8 cellular contexts compared by ENCODE assay signal in the genomic region with DNA sequence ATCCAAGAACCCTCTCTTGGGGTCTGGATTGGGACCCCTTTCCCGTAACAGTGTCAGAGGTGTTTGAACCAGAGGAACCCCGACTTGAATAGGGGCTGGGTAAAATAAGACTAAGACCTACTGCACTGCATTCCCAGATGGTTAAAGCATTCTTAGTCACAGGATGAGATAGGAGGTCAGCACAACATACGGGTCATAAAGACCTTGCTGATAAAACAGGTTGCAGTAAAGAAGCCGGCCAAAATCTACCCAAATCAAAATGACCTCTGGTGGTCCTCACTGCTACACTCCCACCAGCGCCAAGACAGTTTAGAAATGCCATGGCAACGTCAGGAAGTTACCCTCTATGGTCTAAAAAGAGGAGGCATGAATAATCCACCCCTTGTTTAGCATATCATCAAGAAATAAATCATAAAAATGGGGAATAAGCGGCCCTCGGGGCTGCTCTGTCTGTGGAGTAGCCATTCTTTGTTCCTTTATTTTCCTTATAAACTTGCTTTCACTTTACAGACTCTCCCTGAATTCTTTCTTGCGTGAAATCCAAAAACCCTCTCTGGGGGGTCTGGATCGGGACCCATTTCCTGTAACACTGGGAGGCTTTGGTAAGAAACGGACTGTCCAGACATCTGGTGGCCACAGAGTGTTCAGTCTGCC. TPM values are rescaled to one million over a fixed set of nuclear protein-coding genes. Genes with fewer than 3 reads are reported as not detected.
DNase-seq lines count a peak whose midpoint lies in the region; TF ChIP-seq lines count a peak whose summit lies in the region.

No MANE protein-coding gene starts in this region.

- H3K36me3 Mint-ChIP-seq in activated CD4-positive, alpha-beta T cell treated with anti-CD3 and anti-CD28 coated beads, Interleukin-2, amount 10 ng/mL, durations not matched to agents 7 days and 5 days (ENCODE audit: low read depth): no peaks in the 10 kb centered on the region

- intact Hi-C loops in adrenal gland (cut with DNase I) (no loop called here), tibial artery (cut with DNase I; ENCODE audit: low total_unique reads) (no loop called here)

- no peaks in the 10 kb centered on the region for H3K9me3 Mint-ChIP-seq in activated CD4-positive, alpha-beta T cell treated with anti-CD3 and anti-CD28 coated beads, Interleukin-2, amount 10 ng/mL, durations not matched to agents 7 days and 5 days

- peak overlapping the region; percentile 51 for H3K9ac ChIP-seq in iPS-18a (ENCODE audit: low read length)

- POLR2A ChIA-PET in activated CD4-positive, alpha-beta T cell treated with anti-CD3 and anti-CD28 coated beads, Interleukin-2, amount 10 ng/mL, durations not matched to agents 7 days and 5 days (lab: Charles Lee): no interaction called here

- H3K27ac Mint-ChIP-seq in activated CD4-positive, alpha-beta T cell treated with anti-CD3 and anti-CD28 coated beads, Interleukin-2, amount 10 ng/mL, durations not matched to agents 7 days and 5 days: no peak overlapping the region

- DNase-seq in activated CD4-positive, alpha-beta T cell treated with anti-CD3 and anti-CD28 coated beads, Interleukin-2, amount 10 ng/mL, durations not matched to agents 7 days and 5 days: no peak
- no peak for DNase-seq in activated CD4-positive, alpha-beta T cell treated with anti-CD3 and anti-CD28 coated beads, Interleukin-2, amount 50 U/mL, for 48 hours
- peak in 3 of 7 donors; percentile 17 to 34 (median 27) for DNase-seq in adrenal gland
- DNase-seq in tibial artery: no peak
- no peak for DNase-seq in putamen (ENCODE audit: low spot score)
- no peak for DNase-seq in dedifferentiated amniotic fluid mesenchymal stem cell (ENCODE audit: extremely low spot score)
- DNase-seq in SKM-1 treated with dmso at 0.1 percent for 144 hours (lab: John Stamatoyannopoulos, UW; ENCODE audit: unreplicated experiment): no peak

- no peaks in the 10 kb centered on the region for H3K9me3 ChIP-seq in adrenal gland (replicated peaks in 1 of 3)
- no peaks in the 10 kb centered on the region for H3K9me3 ChIP-seq in iPS-18a (ENCODE audit: control insufficient read depth, low read depth, low read length)
- H3K9me3 ChIP-seq in tibial artery: no peaks in the 10 kb centered on the region

- H3K36me3 ChIP-seq in adrenal gland (replicated peaks in 1 of 2) (no peaks in the 10 kb centered on the region), iPS-18a (ENCODE audit: control insufficient read depth, low read depth, low read length) (no peaks in the 10 kb centered on the region), tibial artery (no peaks in the 10 kb centered on the region)

- peak overlapping the region; percentile 21 for H3K4me3 Mint-ChIP-seq in activated CD4-positive, alpha-beta T cell treated with anti-CD3 and anti-CD28 coated beads, Interleukin-2, amount 10 ng/mL, durations not matched to agents 7 days and 5 days

- H3K27ac ChIP-seq in adrenal gland (peak overlapping the region; percentile 47 to 92 (median 76)), iPS-18a (ENCODE audit: low read length) (peak overlapping the region; percentile 0), tibial artery (peak overlapping the region; percentile 12 to 58)

- H3K27me3 ChIP-seq in adrenal gland (no peaks in the 10 kb centered on the region), iPS-18a (ENCODE audit: control insufficient read depth, insufficient read depth, low read length) (no peaks in the 10 kb centered on the region), tibial artery (no peaks in the 10 kb centered on the region)

- peaks cover 25% of the 10 kb centered on the region for H3K27me3 Mint-ChIP-seq in activated CD4-positive, alpha-beta T cell treated with anti-CD3 and anti-CD28 coated beads, Interleukin-2, amount 10 ng/mL, durations not matched to agents 7 days and 5 days

- peak overlapping the region in 1 of 4 donors; percentile 47 for H3K4me3 ChIP-seq in adrenal gland
- H3K4me3 ChIP-seq in iPS-18a (ENCODE audit: low read length): peak overlapping the region; percentile 45
- H3K4me3 ChIP-seq in tibial artery: peak overlapping the region; percentile 42 to 46

- WGBS in adrenal gland, 4 donors: 13 to 20% (median 18%) methylated on average over 11 of the region's 11 CpGs

- H3K4me1 ChIP-seq in adrenal gland (replicated peaks in 1 of 2) (peaks cover 16 to 23% of the 10 kb centered on the region in 2 donors), iPS-18a (ENCODE audit: control insufficient read depth, low read depth, low read length) (peaks cover 19% of the 10 kb centered on the region), tibial artery (peaks cover 0 to 19% (median 12%) of the 10 kb centered on the region in 4 donors)

- H3K4me1 Mint-ChIP-seq in activated CD4-positive, alpha-beta T cell treated with anti-CD3 and anti-CD28 coated beads, Interleukin-2, amount 10 ng/mL, durations not matched to agents 7 days and 5 days: peaks cover 18% of the 10 kb centered on the region

- CTCF ChIA-PET in activated CD4-positive, alpha-beta T cell treated with anti-CD3 and anti-CD28 coated beads, Interleukin-2, amount 10 ng/mL, durations not matched to agents 7 days and 5 days (lab: Charles Lee): interaction anchor here (0.5 kb wide), 1 partner anchor 293 kb away, joined by 3 read pairs; no protein-coding TSS in a partner anchor

- TF ChIP-seq POLR2A in adrenal gland (IDR thresholded peaks at IDR 0.05): peak in 1 of 2 donors; percentile 28

- TF ChIP-seq CTCF in adrenal gland (IDR thresholded peaks at IDR 0.05) (peak in 1 of 6 experiments; percentile 16), tibial artery (IDR thresholded peaks at IDR 0.05) (no peak)

RNA-seq across cellular contexts. Expression of a gene that starts 4.4 kb away (rescaled TPM):
- 10 to 100 TPM; 31.4 to 33.6 TPM for total RNA-seq in activated CD4-positive, alpha-beta T cell treated with anti-CD3 and anti-CD28 coated beads, Interleukin-2, amount 10 ng/mL, durations not matched to agents 7 days and 5 days
- total RNA-seq in adrenal gland: 10 to 100 TPM; 25.5 to 72.3 (median 35.9) TPM
- polyA plus RNA-seq in adrenal gland: 100 to 1,000 TPM in 1 of 3 donors, 10 to 100 TPM in 2; 30.1 to 133 (median 56.7) TPM

Comparison
In these comparisons a context has a peak if more than half of its experiments do, and no peak if none do; other contexts are left out.
1. H3K27ac ChIP-seq: peak in every context shown above with its lines; median percentile 76 in adrenal gland; 35 in tibial artery; 0 in iPS-18a.